12 cellular contexts compared by ENCODE assay signal in genomic region chr1:58358311-58358710, GRCh38.
DNase-seq lines count a peak whose midpoint lies in the region; ATAC-seq and TF ChIP-seq lines count a peak whose summit lies in the region.
"Had no signal": no experiment of that assay in that cellular context is flagged by ENCODE, and none has a peak within 500 bp of the region (broad histone marks: within the 10 kb centered on the region; RNA-seq: fewer than 3 reads in every experiment).

No MANE protein-coding gene starts in this region.

- H3K4me1 ChIP-seq in adipocyte (ENCODE audit: control insufficient read depth, insufficient read depth, low read length) (no peaks in the 10 kb centered on the region), liver (ENCODE audit: control insufficient read depth in 4 of 4, insufficient read depth in 4 of 4, low read length in 3 of 4) (no peaks in the 10 kb centered on the region), heart right ventricle (peaks cover 0 to 16% (median 0%) of the 10 kb centered on the region in 9 donors)

- intact Hi-C loops in heart right ventricle (cut with DNase I): no loop called here

- 55% methylated on average over 4 of the region's 4 CpGs for WGBS in liver
- 65 to 70% methylated on average over 4 of the region's 4 CpGs for WGBS in heart right ventricle, 2 donors

- peak; percentile 85 for DNase-seq in DMS53 (lab: John Stamatoyannopoulos, UW)
- DNase-seq in LHCN-M2 (ENCODE audit: low read depth): peak; percentile 8
- peak; percentile 62 for DNase-seq in adipocyte (ENCODE audit: low read depth)
- no peak for DNase-seq in activated gamma-delta T cell treated with Interleukin-2 at 50 U/mL for 16 hours
- no peak for DNase-seq in central memory CD4-positive, alpha-beta T cell
- no peak for DNase-seq in NCI-H526 treated with DMSO at 0.1 percent for 48 hours (lab: John Stamatoyannopoulos, UW)
- DNase-seq in heart right ventricle: no peak
- DNase-seq: activated CD8-positive, alpha-beta memory T cell treated with anti-CD3 and anti-CD28 coated beads, Interleukin-2, amount 50 U/mL, for 48 hours; effector memory CD8-positive, alpha-beta T cell; H9; right cardiac atrium had no signal

- H3K4me3 ChIP-seq in adipocyte (ENCODE audit: low read length) (no peak overlapping the region), liver (ENCODE audit: low read depth in 1 of 3, low read length in 3 of 3) (no peak overlapping the region), heart right ventricle (no peak overlapping the region)

- TF ChIP-seq CTCF in liver (IDR thresholded peaks at IDR 0.05; ENCODE audit: low read depth, low read length, missing input control) (no peak), heart right ventricle (IDR thresholded peaks at IDR 0.05) (no peak)

- H3K9ac ChIP-seq in adipocyte (ENCODE audit: low read length): no peak overlapping the region
- no peak overlapping the region for H3K9ac ChIP-seq in liver (ENCODE audit: low read depth in 1 of 2, low read length in 2 of 2)

- H3K27me3 ChIP-seq in adipocyte (replicated peaks; ENCODE audit: control insufficient read depth, insufficient read depth, low read length) (peaks cover 7% of the 10 kb centered on the region), liver (ENCODE audit: control insufficient read depth in 4 of 4, insufficient read depth in 4 of 4, low read length in 3 of 4) (no peaks in the 10 kb centered on the region), heart right ventricle (no peaks in the 10 kb centered on the region)

- H3K9me3 ChIP-seq in adipocyte (ENCODE audit: control insufficient read depth, low read length) (no peaks in the 10 kb centered on the region), liver (ENCODE audit: control insufficient read depth in 4 of 4, low read length in 3 of 4) (no peaks in the 10 kb centered on the region), heart right ventricle (no peaks in the 10 kb centered on the region)

- H3K36me3 ChIP-seq in adipocyte (ENCODE audit: control insufficient read depth, insufficient read depth, low read length, severe bottlenecking) (no peaks in the 10 kb centered on the region), liver (ENCODE audit: control insufficient read depth in 4 of 4, insufficient read depth in 3 of 4, low read depth in 1 of 4, low read length in 3 of 4) (no peaks in the 10 kb centered on the region), heart right ventricle (no peaks in the 10 kb centered on the region)

- no peak for TF ChIP-seq RAD21 in liver (IDR thresholded peaks at IDR 0.05)

- no peak for ATAC-seq in heart right ventricle
- ATAC-seq: effector memory CD8-positive, alpha-beta T cell; right cardiac atrium had no signal

- H3K27ac ChIP-seq in liver (ENCODE audit: low read depth in 1 of 2, low read length in 2 of 2) (no peak overlapping the region), heart right ventricle (no peak overlapping the region)

TF ChIP-seq in liver, 16 proteins besides CTCF, POLR2A, EP300 and RAD21:
- TF ChIP-seq JUND (IDR thresholded peaks at IDR 0.05): peak; percentile 57 to 77
- TF ChIP-seq TAF1 (conservative IDR thresholded peaks at IDR 0.05): no peak

Comparison
In these comparisons a context has a peak if more than half of its experiments do, and no peak if none do; other contexts are left out.
1. DNase-seq: peak in DMS53 (single experiment), LHCN-M2 (single experiment) and adipocyte (single experiment); none in activated gamma-delta T cell treated with Interleukin-2 at 50 U/mL for 16 hours (single experiment), central memory CD4-positive, alpha-beta T cell (single experiment), NCI-H526 treated with DMSO at 0.1 percent for 48 hours (single experiment) and heart right ventricle (0 of 2).